ENCODE assay signal across 1 cellular context in the genomic region with DNA sequence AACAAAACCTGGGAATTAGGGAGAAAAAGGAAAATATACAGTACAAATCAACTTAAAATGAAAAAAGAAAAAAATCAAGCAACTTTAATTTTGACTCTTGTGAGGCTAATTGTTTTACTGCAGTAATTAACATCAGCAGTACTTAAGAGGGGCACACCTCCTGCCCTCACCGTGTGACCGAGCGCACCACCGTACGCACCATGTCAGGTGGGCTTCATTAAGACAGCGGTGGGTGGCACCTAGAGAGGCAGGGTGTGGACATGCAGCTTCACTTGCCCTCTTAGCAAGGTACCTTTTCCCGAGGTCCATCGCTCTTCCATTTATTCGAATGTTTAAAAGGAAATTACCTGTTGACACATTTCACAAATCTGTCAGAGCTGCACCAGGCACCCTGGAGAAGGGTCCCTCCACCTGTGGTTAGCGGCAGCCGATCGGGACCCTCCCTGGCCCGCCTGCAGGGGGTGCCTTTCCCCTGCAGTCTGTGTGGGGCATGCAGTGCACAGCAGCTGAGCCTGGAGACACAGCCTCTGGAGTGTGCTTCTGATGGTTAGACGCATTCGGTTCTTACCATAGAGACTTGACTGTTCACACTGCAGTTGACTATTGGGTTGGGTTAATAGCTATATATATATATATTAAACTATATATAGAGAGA.
TF ChIP-seq lines count a peak whose summit lies in the region.

No MANE protein-coding gene starts in this region.

TF ChIP-seq in GM23338, 12 proteins besides CTCF, POLR2A, EP300 and RAD21 (continued from another document):
- TF ChIP-seq, protein P1, sequence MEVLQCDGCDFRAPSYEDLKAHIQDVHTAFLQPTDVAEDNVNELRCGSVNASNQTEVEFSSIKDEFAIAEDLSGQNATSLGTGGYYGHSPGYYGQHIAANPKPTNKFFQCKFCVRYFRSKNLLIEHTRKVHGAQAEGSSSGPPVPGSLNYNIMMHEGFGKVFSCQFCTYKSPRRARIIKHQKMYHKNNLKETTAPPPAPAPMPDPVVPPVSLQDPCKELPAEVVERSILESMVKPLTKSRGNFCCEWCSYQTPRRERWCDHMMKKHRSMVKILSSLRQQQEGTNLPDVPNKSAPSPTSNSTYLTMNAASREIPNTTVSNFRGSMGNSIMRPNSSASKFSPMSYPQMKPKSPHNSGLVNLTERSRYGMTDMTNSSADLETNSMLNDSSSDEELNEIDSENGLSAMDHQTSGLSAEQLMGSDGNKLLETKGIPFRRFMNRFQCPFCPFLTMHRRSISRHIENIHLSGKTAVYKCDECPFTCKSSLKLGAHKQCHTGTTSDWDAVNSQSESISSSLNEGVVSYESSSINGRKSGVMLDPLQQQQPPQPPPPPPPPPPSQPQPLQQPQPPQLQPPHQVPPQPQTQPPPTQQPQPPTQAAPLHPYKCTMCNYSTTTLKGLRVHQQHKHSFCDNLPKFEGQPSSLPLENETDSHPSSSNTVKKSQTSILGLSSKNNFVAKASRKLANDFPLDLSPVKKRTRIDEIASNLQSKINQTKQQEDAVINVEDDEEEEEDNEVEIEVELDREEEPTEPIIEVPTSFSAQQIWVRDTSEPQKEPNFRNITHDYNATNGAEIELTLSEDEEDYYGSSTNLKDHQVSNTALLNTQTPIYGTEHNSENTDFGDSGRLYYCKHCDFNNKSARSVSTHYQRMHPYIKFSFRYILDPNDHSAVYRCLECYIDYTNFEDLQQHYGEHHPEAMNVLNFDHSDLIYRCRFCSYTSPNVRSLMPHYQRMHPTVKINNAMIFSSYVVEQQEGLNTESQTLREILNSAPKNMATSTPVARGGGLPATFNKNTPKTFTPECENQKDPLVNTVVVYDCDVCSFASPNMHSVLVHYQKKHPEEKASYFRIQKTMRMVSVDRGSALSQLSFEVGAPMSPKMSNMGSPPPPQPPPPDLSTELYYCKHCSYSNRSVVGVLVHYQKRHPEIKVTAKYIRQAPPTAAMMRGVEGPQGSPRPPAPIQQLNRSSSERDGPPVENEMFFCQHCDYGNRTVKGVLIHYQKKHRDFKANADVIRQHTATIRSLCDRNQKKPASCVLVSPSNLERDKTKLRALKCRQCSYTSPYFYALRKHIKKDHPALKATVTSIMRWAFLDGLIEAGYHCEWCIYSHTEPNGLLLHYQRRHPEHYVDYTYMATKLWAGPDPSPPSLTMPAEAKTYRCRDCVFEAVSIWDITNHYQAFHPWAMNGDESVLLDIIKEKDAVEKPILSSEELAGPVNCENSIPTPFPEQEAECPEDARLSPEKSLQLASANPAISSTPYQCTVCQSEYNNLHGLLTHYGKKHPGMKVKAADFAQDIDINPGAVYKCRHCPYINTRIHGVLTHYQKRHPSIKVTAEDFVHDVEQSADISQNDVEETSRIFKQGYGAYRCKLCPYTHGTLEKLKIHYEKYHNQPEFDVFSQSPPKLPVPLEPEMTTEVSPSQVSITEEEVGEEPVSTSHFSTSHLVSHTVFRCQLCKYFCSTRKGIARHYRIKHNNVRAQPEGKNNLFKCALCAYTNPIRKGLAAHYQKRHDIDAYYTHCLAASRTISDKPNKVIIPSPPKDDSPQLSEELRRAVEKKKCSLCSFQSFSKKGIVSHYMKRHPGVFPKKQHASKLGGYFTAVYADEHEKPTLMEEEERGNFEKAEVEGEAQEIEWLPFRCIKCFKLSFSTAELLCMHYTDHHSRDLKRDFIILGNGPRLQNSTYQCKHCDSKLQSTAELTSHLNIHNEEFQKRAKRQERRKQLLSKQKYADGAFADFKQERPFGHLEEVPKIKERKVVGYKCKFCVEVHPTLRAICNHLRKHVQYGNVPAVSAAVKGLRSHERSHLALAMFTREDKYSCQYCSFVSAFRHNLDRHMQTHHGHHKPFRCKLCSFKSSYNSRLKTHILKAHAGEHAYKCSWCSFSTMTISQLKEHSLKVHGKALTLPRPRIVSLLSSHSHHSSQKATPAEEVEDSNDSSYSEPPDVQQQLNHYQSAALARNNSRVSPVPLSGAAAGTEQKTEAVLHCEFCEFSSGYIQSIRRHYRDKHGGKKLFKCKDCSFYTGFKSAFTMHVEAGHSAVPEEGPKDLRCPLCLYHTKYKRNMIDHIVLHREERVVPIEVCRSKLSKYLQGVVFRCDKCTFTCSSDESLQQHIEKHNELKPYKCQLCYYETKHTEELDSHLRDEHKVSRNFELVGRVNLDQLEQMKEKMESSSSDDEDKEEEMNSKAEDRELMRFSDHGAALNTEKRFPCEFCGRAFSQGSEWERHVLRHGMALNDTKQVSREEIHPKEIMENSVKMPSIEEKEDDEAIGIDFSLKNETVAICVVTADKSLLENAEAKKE (CRISPR knock-in tag; IDR thresholded peaks at IDR 0.05), result no peak
- TF ChIP-seq ZNF114 (CRISPR knock-in tag; IDR thresholded peaks at IDR 0.05) (no peak), STAT1 (IDR thresholded peaks at IDR 0.05; ENCODE audit: unreplicated experiment) (no peak), ZNF331 (CRISPR knock-in tag; IDR thresholded peaks at IDR 0.05; ENCODE audit: low read depth) (no peak), CREB1 (CRISPR knock-in tag; IDR thresholded peaks at IDR 0.05; ENCODE audit: low read depth) (no peak), POLR2AphosphoS5 (IDR thresholded peaks at IDR 0.05; ENCODE audit: low read depth) (no peak)
